In genomic region chr19:56141416-56141992, GRCh38 we compare ENCODE assay signal across 8 cellular contexts. TPM values are rescaled to one million over a fixed set of nuclear protein-coding genes. Genes with fewer than 3 reads are reported as not detected.
A peak's percentile ranks its signal among the peaks of the same experiment; 100 is the strongest.
DNase-seq lines count a peak whose midpoint lies in the region; ATAC-seq and TF ChIP-seq lines count a peak whose summit lies in the region.

No MANE protein-coding gene starts in this region.

- H3K36me3 Mint-ChIP-seq in activated CD4-positive, alpha-beta T cell treated with anti-CD3 and anti-CD28 coated beads, Interleukin-2, amount 10 ng/mL, durations not matched to agents 24 days and 14 days (ENCODE audit: low read depth), result peaks cover 3% of the 10 kb centered on the region

- H3K4me3 ChIP-seq in SK-N-SH (ENCODE audit: low read depth in 2 of 2, low read length in 1 of 2) (peak overlapping the region; percentile 63 to 66), epithelial cell of esophagus (ENCODE audit: low read length) (peak overlapping the region; percentile 61), prostate gland (peak overlapping the region; percentile 39 to 57)

- peak overlapping the region; percentile 94 for H3K4me3 Mint-ChIP-seq in activated CD4-positive, alpha-beta T cell treated with anti-CD3 and anti-CD28 coated beads, Interleukin-2, amount 10 ng/mL, durations not matched to agents 24 days and 14 days

- 6% methylated on average over 26 of the region's 26 CpGs for WGBS in SK-N-SH (ENCODE audit: low lambda C conversion rate)
- 1% methylated on average over 23 of the region's 26 CpGs for WGBS in prostate gland

- H3K4me1 Mint-ChIP-seq in activated CD4-positive, alpha-beta T cell treated with anti-CD3 and anti-CD28 coated beads, Interleukin-2, amount 10 ng/mL, durations not matched to agents 24 days and 14 days, result peaks cover 36% of the 10 kb centered on the region

- no peak for DNase-seq in SK-N-SH
- DNase-seq in activated CD4-positive, alpha-beta T cell treated with anti-CD3 and anti-CD28 coated beads, Interleukin-2, amount 10 ng/mL, durations not matched to agents 24 days and 14 days, result peak; percentile 82
- DNase-seq in epithelial cell of esophagus (ENCODE audit: low read depth), result no peak
- DNase-seq in prostate gland (ENCODE audit: low spot score), result no peak
- DNase-seq in left lobe of liver (ENCODE audit: low spot score), result no peak
- DNase-seq in foreskin keratinocyte, result no peak
- no peak for DNase-seq in germinal center (ENCODE audit: low spot score)

- peaks cover 7 to 21% of the 10 kb centered on the region in 2 experiments; a peak in 3 of 4 replicates for H3K4me1 ChIP-seq in SK-N-SH (ENCODE audit: control insufficient read depth in 1 of 2, insufficient read depth in 2 of 2, low read depth in 1 of 2, low read length in 1 of 2)
- peaks cover 22% of the 10 kb centered on the region for H3K4me1 ChIP-seq in prostate gland (replicated peaks)
- H3K4me1 ChIP-seq in foreskin keratinocyte, result no peaks in the 10 kb centered on the region

- TF ChIP-seq POLR2A in prostate gland (IDR thresholded peaks at IDR 0.05), result no peak

- TF ChIP-seq RAD21 in SK-N-SH (IDR thresholded peaks at IDR 0.05; ENCODE audit: low read length), result no peak

- CTCF ChIA-PET in SK-N-SH (lab: Yijun Ruan, JAX), result interaction anchor here (1.3 to 1.7 kb wide), 3 partner anchors 19 to 61 kb away, joined by 3 read pairs; no protein-coding TSS in a partner anchor

- TF ChIP-seq EP300 in SK-N-SH (IDR thresholded peaks at IDR 0.05; ENCODE audit: borderline replicate concordance in 1 of 2, low read depth in 1 of 2, low read length in 1 of 2), result no peak

- no peaks in the 10 kb centered on the region for H3F3A ChIP-seq in SK-N-SH (replicated peaks; ENCODE audit: insufficient read depth)

- peaks cover 36% of the 10 kb centered on the region for H3K79me2 ChIP-seq in SK-N-SH (ENCODE audit: insufficient read depth)

- no peaks in the 10 kb centered on the region for H4K20me1 ChIP-seq in SK-N-SH (ENCODE audit: insufficient read depth)

- peaks cover 0 to 5% of the 10 kb centered on the region in 2 experiments for H3K36me3 ChIP-seq in SK-N-SH (replicated peaks in 1 of 2; ENCODE audit: control insufficient read depth in 1 of 2, insufficient read depth in 2 of 2, low read length in 1 of 2)
- no peaks in the 10 kb centered on the region for H3K36me3 ChIP-seq in prostate gland

- peak overlapping the region; percentile 91 for H3K27ac Mint-ChIP-seq in activated CD4-positive, alpha-beta T cell treated with anti-CD3 and anti-CD28 coated beads, Interleukin-2, amount 10 ng/mL, durations not matched to agents 24 days and 14 days

- peak overlapping the region; percentile 70; the same call in 1 of the 2 replicates for H3K9ac ChIP-seq in SK-N-SH

- TF ChIP-seq CTCF in SK-N-SH (IDR thresholded peaks at IDR 0.05), result no peak
- TF ChIP-seq CTCF in epithelial cell of esophagus (IDR thresholded peaks at IDR 0.05; ENCODE audit: insufficient read depth, low read depth, low read length, missing control alignments), result no peak
- no peak for TF ChIP-seq CTCF in prostate gland (IDR thresholded peaks at IDR 0.05)
- no peak for TF ChIP-seq CTCF in foreskin keratinocyte (conservative IDR thresholded peaks at IDR 0.05)

- H3K4me2 ChIP-seq in SK-N-SH, result peak overlapping the region; percentile 88

- H3K27me3 ChIP-seq in SK-N-SH (ENCODE audit: insufficient read depth) (no peaks in the 10 kb centered on the region), prostate gland (replicated peaks; ENCODE audit: insufficient read depth) (no peaks in the 10 kb centered on the region), foreskin keratinocyte (no peaks in the 10 kb centered on the region)

- ATAC-seq in SK-N-SH treated with all-trans-retinoic acid at 6 μM for 48 hours (no peak), left lobe of liver (no peak), foreskin keratinocyte (no peak)

- 0 out of 2 replicates have a peak overlapping the region, but pooled peaks have one; percentile 59 for H2AFZ ChIP-seq in SK-N-SH (ENCODE audit: low read depth)

- H3K9me3 ChIP-seq in SK-N-SH (no peaks in the 10 kb centered on the region), prostate gland (no peaks in the 10 kb centered on the region)

- no peaks in the 10 kb centered on the region for H3K9me3 Mint-ChIP-seq in activated CD4-positive, alpha-beta T cell treated with anti-CD3 and anti-CD28 coated beads, Interleukin-2, amount 10 ng/mL, durations not matched to agents 24 days and 14 days

- H3K9me2 ChIP-seq in SK-N-SH, result no peaks in the 10 kb centered on the region

- intact Hi-C loops in activated CD4-positive, alpha-beta T cell treated with anti-CD3 and anti-CD28 coated beads, Interleukin-2, amount 10 ng/mL, durations not matched to agents 24 days and 14 days (cut with micrococcal nuclease), result loop anchor here (1.0 to 5.0 kb wide), 6 partner anchors 20 to 1221 kb away; partner anchors contain the start of genes EPN1, PPP1R12C, TRAPPC2B and ZNF547
- intact Hi-C loops in prostate gland (cut with DNase I), result loop anchor here (2.0 kb wide), 2 partner anchors 21 to 37 kb away; partner anchors contain the start of gene ZNF787

- peak overlapping the region; percentile 61 to 70; a peak in 3 of 4 replicates for H3K27ac ChIP-seq in SK-N-SH (ENCODE audit: low read depth in 2 of 2, low read length in 1 of 2)
- H3K27ac ChIP-seq in prostate gland, result peak overlapping the region; percentile 91 to 96
- no peak overlapping the region for H3K27ac ChIP-seq in foreskin keratinocyte

- H3K27me3 Mint-ChIP-seq in activated CD4-positive, alpha-beta T cell treated with anti-CD3 and anti-CD28 coated beads, Interleukin-2, amount 10 ng/mL, durations not matched to agents 24 days and 14 days, result peaks cover 4% of the 10 kb centered on the region

- POLR2A ChIA-PET in SK-N-SH (lab: Yijun Ruan, JAX), result interaction anchor here (2.5 kb wide), 1 partner anchor 21 kb away, joined by 8 read pairs; no protein-coding TSS in a partner anchor

TF ChIP-seq in SK-N-SH, 30 proteins besides CTCF, POLR2A, EP300 and RAD21:
- TF ChIP-seq MXI1 (IDR thresholded peaks at IDR 0.05; ENCODE audit: low read depth, low read length), result peak; percentile 36; the same call in 1 of the 2 replicates
- TF ChIP-seq CHD2 (IDR thresholded peaks at IDR 0.05; ENCODE audit: low read length, partially characterized antibody), result no peak
TF ChIP-seq in SK-N-SH: peak in this region for 1.

TF ChIP-seq in SK-N-SH treated with all-trans-retinoic acid at 6 μM for 48 hours, 23 proteins besides CTCF, POLR2A, EP300 and RAD21 (continues in another document):
- TF ChIP-seq TSHZ2 (CRISPR knock-in tag; IDR thresholded peaks at IDR 0.05) (no peak), ZFP30 (CRISPR knock-in tag; IDR thresholded peaks at IDR 0.05) (no peak)

RNA-seq across cellular contexts. Expression of gene ZNF444, which starts 0.4 kb away (rescaled TPM):
- polyA plus RNA-seq in SK-N-SH (2012; rRNA removed), result 21.8 and 23.2 TPM in 2 replicates
- polyA plus RNA-seq in SK-N-SH (2012; cell fraction: cytosol; rRNA removed), result 9.6 and 13.9 TPM in 2 replicates
- polyA plus RNA-seq in SK-N-SH (2012; cell fraction: nucleus; rRNA removed), result 68.1 and 90.5 TPM in 2 replicates
- total RNA-seq in activated CD4-positive, alpha-beta T cell treated with anti-CD3 and anti-CD28 coated beads, Interleukin-2, amount 10 ng/mL, durations not matched to agents 24 days and 14 days, result 35.5 and 35.7 TPM in 2 replicates
- 100 to 1,000 TPM in 1 of 2 donors, 10 to 100 TPM in 1; 62.0 to 105 TPM for total RNA-seq in prostate gland
- total RNA-seq in left lobe of liver, result 58.5 TPM
- total RNA-seq in foreskin keratinocyte, result 9.7 and 10.8 TPM in 2 replicates
- 18.0 and 19.6 TPM in 2 replicates for polyA plus RNA-seq in foreskin keratinocyte

RNA-seq across cellular contexts. Expression of gene ZNF787, which starts 20.4 kb away (rescaled TPM):
- 14.3 and 16.0 TPM in 2 replicates for polyA plus RNA-seq in SK-N-SH (2012; rRNA removed)
- 5.9 and 10.5 TPM in 2 replicates for polyA plus RNA-seq in SK-N-SH (2012; cell fraction: cytosol; rRNA removed)
- polyA plus RNA-seq in SK-N-SH (2012; cell fraction: nucleus; rRNA removed), result 23.9 and 26.9 TPM in 2 replicates
- total RNA-seq in activated CD4-positive, alpha-beta T cell treated with anti-CD3 and anti-CD28 coated beads, Interleukin-2, amount 10 ng/mL, durations not matched to agents 24 days and 14 days, result 36.4 and 37.0 TPM in 2 replicates
- total RNA-seq in prostate gland, result 10 to 100 TPM; 28.2 to 47.5 TPM
- 29.0 TPM for total RNA-seq in left lobe of liver
- 28.6 and 29.1 TPM in 2 replicates for total RNA-seq in foreskin keratinocyte
- polyA plus RNA-seq in foreskin keratinocyte, result 32.3 and 32.5 TPM in 2 replicates

RNA-seq across cellular contexts. Expression of gene GALP, which starts 34.3 kb away (rescaled TPM):
- polyA plus RNA-seq in SK-N-SH (2012; rRNA removed) (not detected in 2 replicates), foreskin keratinocyte (not detected in 2 replicates)
- polyA plus RNA-seq in SK-N-SH (2012; cell fraction: cytosol; rRNA removed), result not detected in 2 replicates
- polyA plus RNA-seq in SK-N-SH (2012; cell fraction: nucleus; rRNA removed), result not detected in 2 replicates
- total RNA-seq in activated CD4-positive, alpha-beta T cell treated with anti-CD3 and anti-CD28 coated beads, Interleukin-2, amount 10 ng/mL, durations not matched to agents 24 days and 14 days, result not detected in 2 replicates
- total RNA-seq in prostate gland (not detected), left lobe of liver (not detected), foreskin keratinocyte (not detected in 2 replicates)

RNA-seq across cellular contexts. Expression of gene ZSCAN5B, which starts 56.1 kb away (rescaled TPM):
- not detected in 2 replicates for polyA plus RNA-seq in SK-N-SH (2012; rRNA removed)
- polyA plus RNA-seq in SK-N-SH (2012; cell fraction: cytosol; rRNA removed), result not detected in 2 replicates
- not detected in 2 replicates for polyA plus RNA-seq in SK-N-SH (2012; cell fraction: nucleus; rRNA removed)
- total RNA-seq in activated CD4-positive, alpha-beta T cell treated with anti-CD3 and anti-CD28 coated beads, Interleukin-2, amount 10 ng/mL, durations not matched to agents 24 days and 14 days, result not detected in 2 replicates
- total RNA-seq in prostate gland, result 1 to 10 TPM in 1 of 2 donors, not detected in 1; 1.9 TPM
- not detected for total RNA-seq in left lobe of liver
- total RNA-seq in foreskin keratinocyte, result not detected in 2 replicates
- polyA plus RNA-seq in foreskin keratinocyte, result 0.04 TPM in 1 of 2 replicates, not detected in the other
